10 cellular contexts compared by ENCODE assay signal in genomic region chr6:32432050-32432450, GRCh38. TPM values are rescaled to one million over a fixed set of nuclear protein-coding genes. Genes with fewer than 3 reads are reported as not detected.
DNase-seq lines count a peak whose midpoint lies in the region; ATAC-seq, FAIRE-seq and TF ChIP-seq lines count a peak whose summit lies in the region.
"Had no signal": no experiment of that assay in that cellular context is flagged by ENCODE, and none has a peak within 500 bp of the region (broad histone marks: within the 10 kb centered on the region; RNA-seq: fewer than 3 reads in every experiment).

No MANE protein-coding gene starts in this region.

- H3K27ac ChIP-seq in GM23338 (ENCODE audit: low read depth) = no peak overlapping the region

- no peak overlapping the region for H3K4me3 ChIP-seq in AG10803 (ENCODE audit: low read length)
- no peak overlapping the region for H3K4me3 ChIP-seq in GM23338
- H3K4me3 ChIP-seq: HAP-1 had no signal

- H3K27me3 Mint-ChIP-seq in GM23338 (ENCODE audit: insufficient read depth, low read depth, poor library complexity) = no peaks in the 10 kb centered on the region
- peaks cover 5% of the 10 kb centered on the region for H3K27me3 Mint-ChIP-seq in activated T-helper 17 cell treated with anti-CD3 and anti-CD28 coated beads, Interleukin-2, amount 50 U/mL, for 72 hours
- H3K27me3 Mint-ChIP-seq: central memory CD8-positive, alpha-beta T cell had no signal

- no peak overlapping the region for H3K4me3 Mint-ChIP-seq in GM23338
- no peak overlapping the region for H3K4me3 Mint-ChIP-seq in activated T-helper 17 cell treated with anti-CD3 and anti-CD28 coated beads, Interleukin-2, amount 50 U/mL, for 72 hours
- H3K4me3 Mint-ChIP-seq: central memory CD8-positive, alpha-beta T cell had no signal

- H4K20me1 ChIP-seq in GM23338 (replicated peaks; ENCODE audit: insufficient read depth) = no peaks in the 10 kb centered on the region

- H3K79me2 ChIP-seq in GM23338 (replicated peaks; ENCODE audit: insufficient read depth) = no peaks in the 10 kb centered on the region

- no peak overlapping the region for H3K27ac Mint-ChIP-seq in GM23338
- no peak overlapping the region for H3K27ac Mint-ChIP-seq in activated T-helper 17 cell treated with anti-CD3 and anti-CD28 coated beads, Interleukin-2, amount 50 U/mL, for 72 hours

- H3K9me2 ChIP-seq in GM23338 (ENCODE audit: insufficient read depth) = no peaks in the 10 kb centered on the region

- H3K4me1 Mint-ChIP-seq in GM23338 = no peaks in the 10 kb centered on the region
- no peaks in the 10 kb centered on the region for H3K4me1 Mint-ChIP-seq in activated T-helper 17 cell treated with anti-CD3 and anti-CD28 coated beads, Interleukin-2, amount 50 U/mL, for 72 hours
- H3K4me1 Mint-ChIP-seq: central memory CD8-positive, alpha-beta T cell had no signal

- H3F3A ChIP-seq in GM23338 (replicated peaks; ENCODE audit: low read depth) = no peaks in the 10 kb centered on the region

- FAIRE-seq in TTC549 (lab: Jason Lieb, UNC) (peak; percentile 92), islet of Langerhans (lab: Jason Lieb, UNC) (peak; percentile 17)

- peak; percentile 41 for TF ChIP-seq CTCF in AG10803 (conservative IDR thresholded peaks at IDR 0.05; ENCODE audit: low read length)
- TF ChIP-seq CTCF in GM23338 (conservative IDR thresholded peaks at IDR 0.05; ENCODE audit: low read depth in 2 of 2) = peak in 1 of 2 experiments; percentile 66; a peak in 3 of 4 replicates

- no peaks in the 10 kb centered on the region for H3K36me3 ChIP-seq in GM23338 (ENCODE audit: insufficient read depth)
- H3K36me3 ChIP-seq: HAP-1 had no signal

- no peak overlapping the region for H3K4me2 ChIP-seq in GM23338

- peak; percentile 22 for DNase-seq in AG10803 (ENCODE audit: low read depth)
- DNase-seq in GM23338 (ENCODE audit: low spot score) = peak; percentile 56
- DNase-seq in globus pallidus (ENCODE audit: low spot score) = no peak
- no peak for DNase-seq in D341Med (ENCODE audit: low spot score)
- no peak for DNase-seq in C1 segment of cervical spinal cord (lab: John Stamatoyannopoulos, UW)

- no peaks in the 10 kb centered on the region for H3K36me3 Mint-ChIP-seq in GM23338 (ENCODE audit: low read depth)
- no peaks in the 10 kb centered on the region for H3K36me3 Mint-ChIP-seq in activated T-helper 17 cell treated with anti-CD3 and anti-CD28 coated beads, Interleukin-2, amount 50 U/mL, for 72 hours (ENCODE audit: low read depth)

- H2AFZ ChIP-seq in GM23338 = no peak overlapping the region

- H3K9me3 Mint-ChIP-seq in GM23338 = no peaks in the 10 kb centered on the region
- no peaks in the 10 kb centered on the region for H3K9me3 Mint-ChIP-seq in activated T-helper 17 cell treated with anti-CD3 and anti-CD28 coated beads, Interleukin-2, amount 50 U/mL, for 72 hours
- H3K9me3 Mint-ChIP-seq: central memory CD8-positive, alpha-beta T cell had no signal

- H3K4me1 ChIP-seq in GM23338 (ENCODE audit: insufficient read depth) = no peaks in the 10 kb centered on the region
- H3K4me1 ChIP-seq: HAP-1 had no signal

- no peaks in the 10 kb centered on the region for H3K27me3 ChIP-seq in GM23338 (ENCODE audit: insufficient read depth)

- no peak for ATAC-seq in GM23338
- no peak for ATAC-seq in activated T-helper 17 cell treated with anti-CD3 and anti-CD28 coated beads, Interleukin-2, amount 50 U/mL, for 72 hours (replicated peaks)

TF ChIP-seq in GM23338, 12 proteins besides CTCF, POLR2A, EP300 and RAD21:
- TF ChIP-seq, protein P1, sequence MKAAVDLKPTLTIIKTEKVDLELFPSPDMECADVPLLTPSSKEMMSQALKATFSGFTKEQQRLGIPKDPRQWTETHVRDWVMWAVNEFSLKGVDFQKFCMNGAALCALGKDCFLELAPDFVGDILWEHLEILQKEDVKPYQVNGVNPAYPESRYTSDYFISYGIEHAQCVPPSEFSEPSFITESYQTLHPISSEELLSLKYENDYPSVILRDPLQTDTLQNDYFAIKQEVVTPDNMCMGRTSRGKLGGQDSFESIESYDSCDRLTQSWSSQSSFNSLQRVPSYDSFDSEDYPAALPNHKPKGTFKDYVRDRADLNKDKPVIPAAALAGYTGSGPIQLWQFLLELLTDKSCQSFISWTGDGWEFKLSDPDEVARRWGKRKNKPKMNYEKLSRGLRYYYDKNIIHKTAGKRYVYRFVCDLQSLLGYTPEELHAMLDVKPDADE (IDR thresholded peaks at IDR 0.05) = no peak
- no peak for TF ChIP-seq POLR2AphosphoS5 (IDR thresholded peaks at IDR 0.05; ENCODE audit: low read depth)
TF ChIP-seq in GM23338: peak in this region for 0.

RNA-seq across cellular contexts. Expression of gene HLA-DRA, which starts 7.6 kb away (rescaled TPM):
- total RNA-seq in GM23338 (2014; rRNA removed; shearing (Covaris generic)) = 4.4 and 6.9 TPM in 2 replicates
- 7.7 and 10.5 TPM in 2 replicates for polyA plus RNA-seq in GM23338 (2016; fragmentation: Nextera tagmentation; extraction: Ambion mirVana)
- total RNA-seq in activated T-helper 17 cell treated with anti-CD3 and anti-CD28 coated beads, Interleukin-2, amount 50 U/mL, for 72 hours = 100 to 1,000 TPM in 1 of 2 donors, 10 to 100 TPM in 1; 13.6 to 170 TPM

RNA-seq across cellular contexts. Expression of gene BTNL2, which starts 25.1 kb away (rescaled TPM):
- total RNA-seq in GM23338 (2014; rRNA removed; shearing (Covaris generic)) = not detected in 2 replicates
- polyA plus RNA-seq in GM23338 (2016; fragmentation: Nextera tagmentation; extraction: Ambion mirVana) = not detected in 2 replicates
- not detected for total RNA-seq in activated T-helper 17 cell treated with anti-CD3 and anti-CD28 coated beads, Interleukin-2, amount 50 U/mL, for 72 hours

Comparison
In these comparisons a context has a peak if more than half of its experiments do, and no peak if none do; other contexts are left out.
1. DNase-seq: peak in AG10803 (single experiment) and GM23338 (single experiment); none in globus pallidus (single experiment), D341Med (single experiment) and C1 segment of cervical spinal cord (0 of 14).